ENCODE assay signal across 29 cellular contexts in genomic region chr12:59179231-59179630, GRCh38.
"Had no signal": no experiment of that assay in that cellular context is flagged by ENCODE, and none has a peak within 500 bp of the region (broad histone marks: within the 10 kb centered on the region; RNA-seq: fewer than 3 reads in every experiment).

No MANE protein-coding gene starts in this region.

- ATAC-seq: heart right ventricle; left lobe of liver; mucosa of descending colon; natural killer cell treated with Interleukin-12 subunit alpha and Interleukin-12 subunit beta and Interleukin-15 and Interleukin-18, amount 100 ng/mL, for 72 hours; right lobe of liver; stimulated activated memory B cell treated with anti-CD40 and anti-IgM and Interleukin-4, amounts not matched to agents 10 μg/mL and 1 μg/mL and 100 μg/mL, for 72 hours; stimulated activated naive CD8-positive, alpha-beta T cell treated with anti-CD3 and anti-CD28 coated beads, Interleukin-15, Interleukin-2, amounts not matched to agents 100 U/mL and 50 U/mL, for 24 hours had no signal

- H3K9me3 ChIP-seq: esophagus squamous epithelium, mucosa of descending colon, neutrophil, right lobe of liver, testis, tibial artery had no signal

- H3K4me1 ChIP-seq: esophagus squamous epithelium, heart right ventricle, parathyroid adenoma, right lobe of liver, testis, tibial artery had no signal

- H3K27ac ChIP-seq: esophagus squamous epithelium, heart right ventricle, neutrophil, parathyroid adenoma, right lobe of liver, testis, tibial artery had no signal

- DNase-seq: cerebellar nuclear complex; effector CD8-positive, alpha-beta T cell; erythroblast; esophagus squamous epithelium; foreskin melanocyte; glutamatergic neuron; heart right ventricle; hippocampal formation; immature natural killer cell; mesenchymal stem cell; mucosa of descending colon; naive B cell; right lobe of liver; stimulated activated CD4-positive, alpha-beta T cell treated with anti-CD3 and anti-CD28 coated beads, Interleukin-12 subunit alpha, Interleukin-12 subunit beta, amount 100 ng/mL, for 4 hours; stimulated activated CD4-positive, alpha-beta T cell treated with anti-CD3 and anti-CD28 coated beads, Interleukin-1b, Interleukin-23, amount 100 ng/mL, for 48 hours; stimulated activated CD4-positive, alpha-beta T cell treated with anti-CD3 and anti-CD28 coated beads, Interleukin-4, amount 100 ng/mL, for 4 hours; stimulated activated naive CD8-positive, alpha-beta T cell treated with anti-CD3 and anti-CD28 coated beads, Interleukin-15, Interleukin-2, amounts not matched to agents 100 U/mL and 50 U/mL, for 24 hours; substantia nigra; testis; tibial artery had no signal

- H3K9ac ChIP-seq: parathyroid adenoma had no signal

- H3K4me3 ChIP-seq: esophagus squamous epithelium, heart right ventricle, lung, mucosa of descending colon, right lobe of liver, smooth muscle cell, testis, tibial artery had no signal

- H3K79me2 ChIP-seq: parathyroid adenoma had no signal

- H3K4me2 ChIP-seq: smooth muscle cell had no signal

- H2AFZ ChIP-seq: parathyroid adenoma had no signal

- FAIRE-seq: colon, keratinocyte had no signal

- H3K36me3 ChIP-seq: esophagus squamous epithelium, heart right ventricle, neutrophil, right lobe of liver, tibial artery had no signal

- H3K27me3 ChIP-seq: esophagus squamous epithelium, heart right ventricle, neutrophil, right lobe of liver, testis, tibial artery had no signal
